8 cellular contexts compared by ENCODE assay signal in the genomic region with DNA sequence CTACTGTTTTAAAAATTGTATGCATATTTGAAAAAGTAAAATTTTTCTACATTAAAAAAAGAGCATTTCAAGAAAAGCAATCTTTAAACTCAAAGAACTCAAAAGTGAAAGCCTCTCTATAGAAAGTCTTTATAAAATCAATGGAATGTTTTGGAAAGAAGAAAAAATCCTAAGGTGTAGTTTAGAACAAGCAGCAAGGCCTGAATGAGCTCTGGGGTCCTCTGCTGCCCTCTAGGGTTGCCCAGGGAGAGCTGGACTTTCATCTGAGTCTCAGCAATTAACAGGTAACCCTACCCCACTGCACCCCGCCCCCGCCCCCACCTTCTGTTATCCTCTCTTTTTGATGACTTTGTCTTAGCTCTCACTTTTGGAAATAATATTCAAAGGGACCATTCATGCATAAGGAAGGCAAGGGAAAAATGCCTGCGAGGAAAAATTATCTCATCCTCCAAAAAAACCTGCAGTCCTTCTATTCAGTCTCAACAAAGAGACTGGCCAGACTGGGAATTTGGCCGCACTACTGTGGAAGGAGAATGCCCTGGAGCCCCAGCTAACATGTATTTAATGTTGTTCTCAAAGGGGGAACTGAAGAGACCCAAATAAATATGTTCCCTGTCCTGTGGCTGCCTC. TPM values are rescaled to one million over a fixed set of nuclear protein-coding genes. Genes with fewer than 3 reads are reported as not detected.
A peak's percentile ranks its signal among the peaks of the same experiment; 100 is the strongest.
DNase-seq lines count a peak whose midpoint lies in the region; TF ChIP-seq lines count a peak whose summit lies in the region.

No MANE protein-coding gene starts in this region.

- H3K4me3 Mint-ChIP-seq in activated CD4-positive, alpha-beta memory T cell treated with anti-CD3 and anti-CD28 coated beads, Interleukin-2, amount 10 ng/mL, durations not matched to agents 7 days and 5 days, result no peak overlapping the region
- H3K4me3 Mint-ChIP-seq in progenitor cell of endocrine pancreas (ENCODE audit: low read depth), result no peak overlapping the region

- TF ChIP-seq CTCF in progenitor cell of endocrine pancreas (IDR thresholded peaks at IDR 0.05; ENCODE audit: unreplicated experiment), result peak; percentile 78

- POLR2A ChIA-PET in activated CD4-positive, alpha-beta memory T cell treated with anti-CD3 and anti-CD28 coated beads, Interleukin-2, amount 10 ng/mL, durations not matched to agents 7 days and 5 days (lab: Charles Lee), result interaction anchor here (0.7 to 3.7 kb wide), 6 partner anchors 9 to 53 kb away, joined by 3 to 18 read pairs (median 4); partner anchors contain the start of genes SLC25A30 and TPT1

- DNase-seq in AG08395 (ENCODE audit: low spot score) (peak; percentile 67), GM03348 (ENCODE audit: low spot score) (peak; percentile 74), NCI-H1694 treated with DMSO at 0.1 percent for 48 hours (lab: John Stamatoyannopoulos, UW) (peak; percentile 12), germinal center (ENCODE audit: low spot score) (peak; percentile 34), progenitor cell of endocrine pancreas (ENCODE audit: low spot score, unreplicated experiment) (peak; percentile 18), dedifferentiated amniotic fluid mesenchymal stem cell (ENCODE audit: extremely low spot score) (no peak), NCI-H187 (lab: John Stamatoyannopoulos, UW) (no peak)
- peak; percentile 26 for DNase-seq in activated CD4-positive, alpha-beta memory T cell treated with anti-CD3 and anti-CD28 coated beads, Interleukin-2, amount 10 ng/mL, durations not matched to agents 7 days and 5 days

- H3K9me3 Mint-ChIP-seq in activated CD4-positive, alpha-beta memory T cell treated with anti-CD3 and anti-CD28 coated beads, Interleukin-2, amount 10 ng/mL, durations not matched to agents 7 days and 5 days, result peaks cover 4% of the 10 kb centered on the region
- H3K9me3 Mint-ChIP-seq in progenitor cell of endocrine pancreas (ENCODE audit: low read depth), result no peaks in the 10 kb centered on the region

- CTCF ChIA-PET in activated CD4-positive, alpha-beta memory T cell treated with anti-CD3 and anti-CD28 coated beads, Interleukin-2, amount 10 ng/mL, durations not matched to agents 7 days and 5 days (lab: Charles Lee), result interaction anchor here (1.1 to 7.7 kb wide), 8 partner anchors 9 to 347 kb away, joined by 3 to 78 read pairs (median 4); partner anchors contain the start of gene SLC25A30

- no peaks in the 10 kb centered on the region for H3K27me3 Mint-ChIP-seq in activated CD4-positive, alpha-beta memory T cell treated with anti-CD3 and anti-CD28 coated beads, Interleukin-2, amount 10 ng/mL, durations not matched to agents 7 days and 5 days
- no peaks in the 10 kb centered on the region for H3K27me3 Mint-ChIP-seq in progenitor cell of endocrine pancreas

- no peak overlapping the region for H3K27ac Mint-ChIP-seq in activated CD4-positive, alpha-beta memory T cell treated with anti-CD3 and anti-CD28 coated beads, Interleukin-2, amount 10 ng/mL, durations not matched to agents 7 days and 5 days
- peak overlapping the region; percentile 86 for H3K27ac Mint-ChIP-seq in progenitor cell of endocrine pancreas

- H3K4me1 Mint-ChIP-seq in activated CD4-positive, alpha-beta memory T cell treated with anti-CD3 and anti-CD28 coated beads, Interleukin-2, amount 10 ng/mL, durations not matched to agents 7 days and 5 days, result peaks cover 48% of the 10 kb centered on the region
- H3K4me1 Mint-ChIP-seq in progenitor cell of endocrine pancreas (ENCODE audit: low read depth), result peaks cover 9% of the 10 kb centered on the region

- peaks cover 53% of the 10 kb centered on the region for H3K36me3 Mint-ChIP-seq in activated CD4-positive, alpha-beta memory T cell treated with anti-CD3 and anti-CD28 coated beads, Interleukin-2, amount 10 ng/mL, durations not matched to agents 7 days and 5 days (ENCODE audit: low read depth)
- peaks cover 8% of the 10 kb centered on the region for H3K36me3 Mint-ChIP-seq in progenitor cell of endocrine pancreas (ENCODE audit: insufficient read depth)

RNA-seq across cellular contexts. Expression of gene SLC25A30, which starts 24.1 kb away (rescaled TPM):
- total RNA-seq in activated CD4-positive, alpha-beta memory T cell treated with anti-CD3 and anti-CD28 coated beads, Interleukin-2, amount 10 ng/mL, durations not matched to agents 7 days and 5 days, result 10 to 100 TPM; 17.5 to 17.6 TPM
- 5.7 and 6.8 TPM in 2 replicates for total RNA-seq in progenitor cell of endocrine pancreas

RNA-seq across cellular contexts. Expression of gene TPT1, which starts 53.1 kb away (rescaled TPM):
- 1,000 to 10,000 TPM; 4,462 to 4,505 TPM for total RNA-seq in activated CD4-positive, alpha-beta memory T cell treated with anti-CD3 and anti-CD28 coated beads, Interleukin-2, amount 10 ng/mL, durations not matched to agents 7 days and 5 days
- 3,243 and 3,333 TPM in 2 replicates for total RNA-seq in progenitor cell of endocrine pancreas

Comparison
In these comparisons a context has a peak if more than half of its experiments do, and no peak if none do; other contexts are left out.
1. DNase-seq: peak in AG08395 (single experiment), GM03348 (single experiment), NCI-H1694 treated with DMSO at 0.1 percent for 48 hours (single experiment), activated CD4-positive, alpha-beta memory T cell treated with anti-CD3 and anti-CD28 coated beads, Interleukin-2, amount 10 ng/mL, durations not matched to agents 7 days and 5 days (single experiment), germinal center (single experiment) and progenitor cell of endocrine pancreas (single experiment); none in dedifferentiated amniotic fluid mesenchymal stem cell (single experiment) and NCI-H187 (0 of 2).